Comparison of ENCODE assay signal across 24 cellular contexts in genomic region chr1:201128962-201129361, GRCh38. TPM values are rescaled to one million over a fixed set of nuclear protein-coding genes. Genes with fewer than 3 reads are reported as not detected.
DNase-seq lines count a peak whose midpoint lies in the region; ATAC-seq, FAIRE-seq and TF ChIP-seq lines count a peak whose summit lies in the region.
"Had no signal": no experiment of that assay in that cellular context is flagged by ENCODE, and none has a peak within 500 bp of the region (broad histone marks: within the 10 kb centered on the region; RNA-seq: fewer than 3 reads in every experiment).

No MANE protein-coding gene starts in this region.

- no peak for FAIRE-seq in HepG2 (lab: Jason Lieb, UNC)
- FAIRE-seq in astrocyte (lab: Jason Lieb, UNC): no peak
- FAIRE-seq: A549, G401.6, GM12892, H1 had no signal

- peaks cover 9% of the 10 kb centered on the region for H3K36me3 Mint-ChIP-seq in astrocyte (ENCODE audit: low read depth, unreplicated experiment)

- ATAC-seq in HepG2 (no peak), right lobe of liver (no peak), lower lobe of right lung (no peak), HG03196 (IDR thresholded peaks at IDR 0.05; ENCODE audit: unreplicated experiment) (no peak)
- ATAC-seq: A549; CD8-positive, alpha-beta T cell had no signal

- no peak overlapping the region for H2AFZ ChIP-seq in HepG2 (ENCODE audit: low read length)
- no peak overlapping the region for H2AFZ ChIP-seq in astrocyte (ENCODE audit: low read depth, low read length)
- no peak overlapping the region for H2AFZ ChIP-seq in GM23248

- TF ChIP-seq RAD21 in HepG2 (CRISPR knock-in tag; IDR thresholded peaks at IDR 0.05): no peak

- H3K9me3 Mint-ChIP-seq in astrocyte (ENCODE audit: unreplicated experiment): peaks cover 3% of the 10 kb centered on the region

- no TSS peak for BruUV-seq in HepG2 (replicated peaks; lab: Mats Ljungman, UMichigan)

- H3K9ac ChIP-seq in HepG2 (ENCODE audit: insufficient read depth, low read depth, low read length) (no peak overlapping the region), astrocyte (ENCODE audit: low read length) (no peak overlapping the region), GM23248 (no peak overlapping the region)

- peak overlapping the region; percentile 6 for H3K4me3 Mint-ChIP-seq in astrocyte (ENCODE audit: unreplicated experiment)
- H3K4me3 Mint-ChIP-seq: CD4-positive, CD25-positive, alpha-beta regulatory T cell; CD8-positive, alpha-beta T cell had no signal

- POLR2A ChIA-PET in HepG2 (lab: Yijun Ruan, JAX): no interaction called here

- TF ChIP-seq POLR2A in HepG2 (IDR thresholded peaks at IDR 0.05; ENCODE audit: insufficient read depth in 1 of 2, low read depth in 2 of 2, low read length in 2 of 2) (no peak), right lobe of liver (IDR thresholded peaks at IDR 0.05) (no peak), spleen (IDR thresholded peaks at IDR 0.05) (no peak)

- TF ChIP-seq EP300 in HepG2 (IDR thresholded peaks at IDR 0.05; ENCODE audit: low read depth in 2 of 2, low read length in 2 of 2): no peak
- TF ChIP-seq EP300 in HepG2 (CRISPR knock-in tag; IDR thresholded peaks at IDR 0.05; ENCODE audit: borderline replicate concordance): no peak

- H3K27me3 ChIP-seq in HepG2 (ENCODE audit: control insufficient read depth in 1 of 2, insufficient read depth in 2 of 2, low read length in 2 of 2) (peaks cover 8 to 33% of the 10 kb centered on the region in 2 experiments), right lobe of liver (no peaks in the 10 kb centered on the region), astrocyte (ENCODE audit: insufficient read depth, low read length) (peaks cover 17% of the 10 kb centered on the region), lower lobe of right lung (ENCODE audit: low read depth) (no peaks in the 10 kb centered on the region), spleen (replicated peaks in 1 of 7) (peaks cover 0 to 5% (median 0%) of the 10 kb centered on the region in 7 donors), GM23248 (replicated peaks; ENCODE audit: insufficient read depth) (peaks cover 21% of the 10 kb centered on the region)
- H3K27me3 ChIP-seq: BE2C had no signal

- 63% methylated on average over 11 of the region's 13 CpGs for WGBS in HepG2 (ENCODE audit: low lambda C conversion rate)
- 67% methylated on average over 1 of the region's 13 CpGs for WGBS in right lobe of liver (ENCODE audit: insufficient coverage, low coverage, low lambda C conversion rate, missing lambda C conversion rate)
- 92 to 96% (median 96%) methylated on average over 10 to 13 of the region's 13 CpGs for WGBS in spleen, 5 donors
- 85 to 89% methylated on average over 13 of the region's 13 CpGs for WGBS in GM23248 (ENCODE audit: low coverage in 1 of 2, low lambda C conversion rate in 2 of 2, missing lambda C conversion rate in 2 of 2), 2 experiments

- no peaks in the 10 kb centered on the region for H3K9me2 ChIP-seq in GM23248 (ENCODE audit: insufficient read depth)

- H3K27ac ChIP-seq in HepG2 (ENCODE audit: extremely low read length, insufficient read depth, low read length) (no peak overlapping the region), right lobe of liver (no peak overlapping the region), astrocyte (ENCODE audit: low read depth, low read length) (no peak overlapping the region), lower lobe of right lung (no peak overlapping the region), spleen (no peak overlapping the region), GM23248 (no peak overlapping the region)
- H3K27ac ChIP-seq: A549, C4-2B had no signal

- H3K79me2 ChIP-seq in HepG2 (ENCODE audit: insufficient read depth, low read length): no peaks in the 10 kb centered on the region
- no peaks in the 10 kb centered on the region for H3K79me2 ChIP-seq in astrocyte (ENCODE audit: insufficient read depth, low read length)
- no peaks in the 10 kb centered on the region for H3K79me2 ChIP-seq in GM23248 (ENCODE audit: insufficient read depth)

- H3K27me3 Mint-ChIP-seq in astrocyte (ENCODE audit: low read depth, unreplicated experiment): peaks cover 24% of the 10 kb centered on the region

- DNase-seq in HepG2 (ENCODE audit: low spot score) (no peak), right lobe of liver (no peak), astrocyte (ENCODE audit: low read depth) (no peak), lower lobe of right lung (peak; percentile 37), spleen (peak; percentile 64), occipital lobe (lab: John Stamatoyannopoulos, UW) (no peak), GM23248 (no peak)
- DNase-seq: 8988T; ACHN; AML-193; BE2C; Caco-2; CD4-positive, CD25-positive, alpha-beta regulatory T cell; CD8-positive, alpha-beta T cell; DMS153; DND-41; H7; HCEC 1CT had no signal

- H3K9me3 ChIP-seq in HepG2 (ENCODE audit: low read length): no peaks in the 10 kb centered on the region
- no peaks in the 10 kb centered on the region for H3K9me3 ChIP-seq in right lobe of liver
- no peaks in the 10 kb centered on the region for H3K9me3 ChIP-seq in astrocyte (ENCODE audit: insufficient read depth, low read depth, low read length)
- H3K9me3 ChIP-seq in lower lobe of right lung: no peaks in the 10 kb centered on the region
- no peaks in the 10 kb centered on the region for H3K9me3 ChIP-seq in spleen
- H3K9me3 ChIP-seq in GM23248 (ENCODE audit: low read depth): no peaks in the 10 kb centered on the region
- H3K9me3 ChIP-seq: A549, BE2C, Caco-2 had no signal

- H3K27ac Mint-ChIP-seq in astrocyte (ENCODE audit: unreplicated experiment): no peak overlapping the region
- H3K27ac Mint-ChIP-seq: CD4-positive, CD25-positive, alpha-beta regulatory T cell; CD8-positive, alpha-beta T cell had no signal

- CTCF ChIA-PET in HepG2 (lab: Yijun Ruan, JAX; ENCODE audit: low intra/inter-chr PET ratio, low total read pairs): no interaction called here

- H3K36me3 ChIP-seq in HepG2 (replicated peaks in 1 of 2; ENCODE audit: control insufficient read depth in 1 of 2, insufficient read depth in 2 of 2, low read length in 2 of 2) (no peaks in the 10 kb centered on the region), right lobe of liver (no peaks in the 10 kb centered on the region), astrocyte (ENCODE audit: insufficient read depth, low read length) (no peaks in the 10 kb centered on the region), lower lobe of right lung (no peaks in the 10 kb centered on the region), spleen (peaks cover 0 to 3% (median 0%) of the 10 kb centered on the region in 6 donors), GM23248 (ENCODE audit: low read depth) (no peaks in the 10 kb centered on the region)
- H3K36me3 ChIP-seq: BE2C had no signal

- H3K4me2 ChIP-seq in HepG2 (ENCODE audit: low read depth, low read length) (no peak overlapping the region), astrocyte (ENCODE audit: low read length) (no peak overlapping the region), GM23248 (ENCODE audit: unreplicated experiment) (no peak overlapping the region)
- H3K4me2 ChIP-seq: A549 had no signal

- no peak for TF ChIP-seq CTCF in HepG2 (CRISPR knock-in tag; IDR thresholded peaks at IDR 0.05)
- TF ChIP-seq CTCF in right lobe of liver (IDR thresholded peaks at IDR 0.05): no peak
- TF ChIP-seq CTCF in astrocyte (IDR thresholded peaks at IDR 0.05; ENCODE audit: insufficient read depth, low read depth, low read length): no peak
- TF ChIP-seq CTCF in lower lobe of right lung (IDR thresholded peaks at IDR 0.05): no peak
- TF ChIP-seq CTCF in spleen (IDR thresholded peaks at IDR 0.05 in 8 of 11, conservative IDR thresholded peaks at IDR 0.05 in 3 of 11): no peak

- in situ Hi-C loops in HepG2 (cut with HindIII; ENCODE audit: extremely low pct_ligation_motif_present, low pct_unique_long_range_greater_than_20kb): no loop called here
- in situ Hi-C loops in GM23248 (cut with MboI): no loop called here

- intact Hi-C loops in HepG2 (cut with micrococcal nuclease; ENCODE audit: unreplicated experiment): loop anchor here (5.0 kb wide), 1 partner anchor 93 kb away; no protein-coding TSS in a partner anchor
- intact Hi-C loops in right lobe of liver (cut with DNase I): no loop called here
- intact Hi-C loops in lower lobe of right lung (cut with DNase I): no loop called here
- intact Hi-C loops in spleen (cut with DNase I; ENCODE audit: low total_unique reads): no loop called here

- H3K4me1 ChIP-seq in HepG2 (ENCODE audit: insufficient read depth, low read length) (peaks cover 11% of the 10 kb centered on the region), right lobe of liver (no peaks in the 10 kb centered on the region), astrocyte (ENCODE audit: insufficient read depth, low read length) (peaks cover 8% of the 10 kb centered on the region), lower lobe of right lung (no peaks in the 10 kb centered on the region), spleen (peaks cover 0 to 16% (median 9%) of the 10 kb centered on the region in 6 donors), GM23248 (ENCODE audit: insufficient read depth) (no peaks in the 10 kb centered on the region)
- H3K4me1 ChIP-seq: BE2C, Caco-2 had no signal

- no peaks in the 10 kb centered on the region for H4K20me1 ChIP-seq in HepG2 (ENCODE audit: insufficient read depth, low read length)
- no peaks in the 10 kb centered on the region for H4K20me1 ChIP-seq in astrocyte (ENCODE audit: insufficient read depth, low read length)
- H4K20me1 ChIP-seq in GM23248 (ENCODE audit: insufficient read depth): no peaks in the 10 kb centered on the region

- peaks cover 11% of the 10 kb centered on the region for H3K4me1 Mint-ChIP-seq in astrocyte (ENCODE audit: low read depth, unreplicated experiment)
- H3K4me1 Mint-ChIP-seq: CD4-positive, CD25-positive, alpha-beta regulatory T cell had no signal

- H3F3A ChIP-seq in GM23248 (ENCODE audit: insufficient read depth): no peaks in the 10 kb centered on the region

- H3K4me3 ChIP-seq in HepG2 (replicated peaks in 1 of 3; ENCODE audit: insufficient read depth in 1 of 3, low read depth in 2 of 3, low read length in 3 of 3) (no peak overlapping the region), right lobe of liver (no peak overlapping the region), astrocyte (ENCODE audit: insufficient read depth, low read depth, low read length) (no peak overlapping the region), lower lobe of right lung (no peak overlapping the region), spleen (no peak overlapping the region), GM23248 (no peak overlapping the region)
- H3K4me3 ChIP-seq: A549 had no signal

RNA-seq across cellular contexts. Expression of gene ASCL5, which starts 2.0 kb away (rescaled TPM):
- total RNA-seq in HepG2 (2016; rRNA removed; fragmentation: Illumina TruSeq; extraction: Trizol): not detected in 2 replicates
- not detected in 2 replicates for total RNA-seq in HepG2 (2016; cell fraction: cytosol; rRNA removed; fragmentation: Illumina TruSeq; extraction: Trizol; ENCODE audit: low read depth)
- not detected in 2 replicates for total RNA-seq in HepG2 (2016; cell fraction: insoluble cytoplasmic fraction; rRNA removed; fragmentation: Illumina TruSeq; extraction: Trizol)
- total RNA-seq in HepG2 (2016; cell fraction: membrane; rRNA removed; fragmentation: Illumina TruSeq; extraction: Trizol): not detected in 2 replicates
- total RNA-seq in HepG2 (2016; cell fraction: nucleus; rRNA removed; fragmentation: Illumina TruSeq; extraction: Trizol): not detected in 2 replicates
- polyA plus RNA-seq in HepG2 (2011; rRNA removed): not detected in 2 replicates
- polyA plus RNA-seq in HepG2 (2011; cell fraction: cytosol; rRNA removed): not detected in 2 replicates
- 0.08 and 0.09 TPM in 2 replicates for polyA plus RNA-seq in HepG2 (2011; cell fraction: nucleus; rRNA removed)
- polyA plus RNA-seq in HepG2 (2012): not detected in 2 replicates
- polyA plus RNA-seq in HepG2 (2016; cell fraction: cytosol; fragmentation: Illumina TruSeq; extraction: Trizol; ENCODE audit: low read depth): not detected in 2 replicates
- polyA plus RNA-seq in HepG2 (2016; cell fraction: insoluble cytoplasmic fraction; fragmentation: Illumina TruSeq; extraction: Trizol; ENCODE audit: low read depth): not detected in 2 replicates
- polyA plus RNA-seq in HepG2 (2016; cell fraction: membrane; fragmentation: Illumina TruSeq; extraction: Trizol; ENCODE audit: low read depth): not detected in 2 replicates
- polyA plus RNA-seq in HepG2 (2016; cell fraction: nucleus; fragmentation: Illumina TruSeq; extraction: Trizol; ENCODE audit: insufficient read depth, low read depth): not detected in 2 replicates
- not detected in 2 replicates for polyA minus RNA-seq in HepG2 (2011; rRNA and poly(A)+ RNA removed; ENCODE audit: low replicate concordance)
- polyA minus RNA-seq in HepG2 (2011; cell fraction: cytosol; rRNA and poly(A)+ RNA removed): not detected in 2 replicates
- not detected in 2 replicates for polyA minus RNA-seq in HepG2 (2011; cell fraction: nucleus; rRNA and poly(A)+ RNA removed)
- not detected for total RNA-seq in right lobe of liver
- total RNA-seq in astrocyte: not detected in 2 replicates
- total RNA-seq in lower lobe of right lung: not detected
- under 1 TPM in 1 of 7 donors, not detected in 6; 0.85 TPM for total RNA-seq in spleen
- under 1 TPM; 0.06 to 0.09 (median 0.09) TPM for polyA plus RNA-seq in spleen
- total RNA-seq in occipital lobe: 0.16 TPM
- total RNA-seq in GM23248 (2014; rRNA removed; shearing (Covaris generic)): not detected in 2 replicates
- not detected in 2 replicates for polyA plus RNA-seq in GM23248 (2016; fragmentation: Nextera tagmentation; extraction: Ambion mirVana)
- total RNA-seq: H7 had no signal

RNA-seq across cellular contexts. Expression of gene CACNA1S, which starts 16.7 kb away (rescaled TPM):
- not detected in 2 replicates for total RNA-seq in HepG2 (2016; rRNA removed; fragmentation: Illumina TruSeq; extraction: Trizol)
- total RNA-seq in HepG2 (2016; cell fraction: cytosol; rRNA removed; fragmentation: Illumina TruSeq; extraction: Trizol; ENCODE audit: low read depth): not detected in 2 replicates
- not detected in 2 replicates for total RNA-seq in HepG2 (2016; cell fraction: insoluble cytoplasmic fraction; rRNA removed; fragmentation: Illumina TruSeq; extraction: Trizol)
- total RNA-seq in HepG2 (2016; cell fraction: membrane; rRNA removed; fragmentation: Illumina TruSeq; extraction: Trizol): not detected in 2 replicates
- total RNA-seq in HepG2 (2016; cell fraction: nucleus; rRNA removed; fragmentation: Illumina TruSeq; extraction: Trizol): not detected in 2 replicates
- polyA plus RNA-seq in HepG2 (2011; rRNA removed): not detected in 2 replicates
- polyA plus RNA-seq in HepG2 (2011; cell fraction: cytosol; rRNA removed): not detected in 2 replicates
- not detected in 2 replicates for polyA plus RNA-seq in HepG2 (2011; cell fraction: nucleus; rRNA removed)
- not detected in 2 replicates for polyA plus RNA-seq in HepG2 (2012)
- not detected in 2 replicates for polyA plus RNA-seq in HepG2 (2016; cell fraction: cytosol; fragmentation: Illumina TruSeq; extraction: Trizol; ENCODE audit: low read depth)
- not detected in 2 replicates for polyA plus RNA-seq in HepG2 (2016; cell fraction: insoluble cytoplasmic fraction; fragmentation: Illumina TruSeq; extraction: Trizol; ENCODE audit: low read depth)
- not detected in 2 replicates for polyA plus RNA-seq in HepG2 (2016; cell fraction: membrane; fragmentation: Illumina TruSeq; extraction: Trizol; ENCODE audit: low read depth)
- not detected in 2 replicates for polyA plus RNA-seq in HepG2 (2016; cell fraction: nucleus; fragmentation: Illumina TruSeq; extraction: Trizol; ENCODE audit: insufficient read depth, low read depth)
- 0.02 TPM in 1 of 2 replicates, not detected in the other for polyA minus RNA-seq in HepG2 (2011; rRNA and poly(A)+ RNA removed; ENCODE audit: low replicate concordance)
- polyA minus RNA-seq in HepG2 (2011; cell fraction: cytosol; rRNA and poly(A)+ RNA removed): not detected in 2 replicates
- polyA minus RNA-seq in HepG2 (2011; cell fraction: nucleus; rRNA and poly(A)+ RNA removed): not detected in 2 replicates
- total RNA-seq in right lobe of liver: under 1 TPM in 1 of 6 experiments, not detected in 5; 0.12 TPM
- total RNA-seq in astrocyte: not detected in 2 replicates
- 0.06 TPM for total RNA-seq in lower lobe of right lung
- total RNA-seq in spleen: under 1 TPM in 2 of 7 donors, not detected in 5; 0.09 to 0.17 TPM
- polyA plus RNA-seq in spleen: under 1 TPM in 1 of 3 donors, not detected in 2; 0.04 TPM
- total RNA-seq in occipital lobe: under 0.01 TPM
- total RNA-seq in GM23248 (2014; rRNA removed; shearing (Covaris generic)): not detected in 2 replicates
- polyA plus RNA-seq in GM23248 (2016; fragmentation: Nextera tagmentation; extraction: Ambion mirVana): not detected in 2 replicates
- total RNA-seq: CD4-positive, CD25-positive, alpha-beta regulatory T cell; CD8-positive, alpha-beta T cell; H1; H7 had no signal
- polyA plus RNA-seq: CD4-positive, CD25-positive, alpha-beta regulatory T cell had no signal

RNA-seq across cellular contexts. Expression of gene TMEM9, which starts 25.3 kb away (rescaled TPM):
- total RNA-seq in HepG2 (2016; rRNA removed; fragmentation: Illumina TruSeq; extraction: Trizol) (33.6 and 60.9 TPM in 2 replicates), right lobe of liver (10 to 100 TPM; 27.0 to 47.4 (median 35.6) TPM), astrocyte (87.8 and 88.1 TPM in 2 replicates), lower lobe of right lung (47.9 TPM), spleen (10 to 100 TPM; 21.5 to 50.3 (median 33.9) TPM), occipital lobe (54.4 TPM)
- total RNA-seq in HepG2 (2016; cell fraction: cytosol; rRNA removed; fragmentation: Illumina TruSeq; extraction: Trizol; ENCODE audit: low read depth): 19.4 and 19.6 TPM in 2 replicates
- 34.2 and 64.9 TPM in 2 replicates for total RNA-seq in HepG2 (2016; cell fraction: insoluble cytoplasmic fraction; rRNA removed; fragmentation: Illumina TruSeq; extraction: Trizol)
- 35.3 and 35.6 TPM in 2 replicates for total RNA-seq in HepG2 (2016; cell fraction: membrane; rRNA removed; fragmentation: Illumina TruSeq; extraction: Trizol)
- 46.5 and 53.8 TPM in 2 replicates for total RNA-seq in HepG2 (2016; cell fraction: nucleus; rRNA removed; fragmentation: Illumina TruSeq; extraction: Trizol)
- polyA plus RNA-seq in HepG2 (2011; rRNA removed) (102 and 137 TPM in 2 replicates), spleen (10 to 100 TPM; 28.2 to 39.8 (median 35.6) TPM), GM23248 (2016; fragmentation: Nextera tagmentation; extraction: Ambion mirVana) (70.3 and 76.8 TPM in 2 replicates)
- polyA plus RNA-seq in HepG2 (2011; cell fraction: cytosol; rRNA removed): 89.3 and 100 TPM in 2 replicates
- 118 and 132 TPM in 2 replicates for polyA plus RNA-seq in HepG2 (2011; cell fraction: nucleus; rRNA removed)
- polyA plus RNA-seq in HepG2 (2012): 50.9 and 56.1 TPM in 2 replicates
- 20.3 and 20.6 TPM in 2 replicates for polyA plus RNA-seq in HepG2 (2016; cell fraction: cytosol; fragmentation: Illumina TruSeq; extraction: Trizol; ENCODE audit: low read depth)
- 32.1 and 32.2 TPM in 2 replicates for polyA plus RNA-seq in HepG2 (2016; cell fraction: insoluble cytoplasmic fraction; fragmentation: Illumina TruSeq; extraction: Trizol; ENCODE audit: low read depth)
- polyA plus RNA-seq in HepG2 (2016; cell fraction: membrane; fragmentation: Illumina TruSeq; extraction: Trizol; ENCODE audit: low read depth): 27.0 and 30.2 TPM in 2 replicates
- polyA plus RNA-seq in HepG2 (2016; cell fraction: nucleus; fragmentation: Illumina TruSeq; extraction: Trizol; ENCODE audit: insufficient read depth, low read depth): 79.2 and 83.5 TPM in 2 replicates
- polyA minus RNA-seq in HepG2 (2011; rRNA and poly(A)+ RNA removed; ENCODE audit: low replicate concordance): 239 and 286 TPM in 2 replicates
- 16.9 and 23.5 TPM in 2 replicates for polyA minus RNA-seq in HepG2 (2011; cell fraction: cytosol; rRNA and poly(A)+ RNA removed)
- 14.8 and 15.3 TPM in 2 replicates for polyA minus RNA-seq in HepG2 (2011; cell fraction: nucleus; rRNA and poly(A)+ RNA removed)
- 77.9 and 81.0 TPM in 2 replicates for total RNA-seq in GM23248 (2014; rRNA removed; shearing (Covaris generic))

Comparison
In these comparisons a context has a peak if more than half of its experiments do, and no peak if none do; other contexts are left out.
1. DNase-seq: peak in lower lobe of right lung (single experiment) and spleen (single experiment); none in HepG2 (single experiment), right lobe of liver (0 of 3), astrocyte (single experiment), occipital lobe (single experiment) and GM23248 (single experiment).